ENCODE assay signal across 23 cellular contexts in the genomic region with DNA sequence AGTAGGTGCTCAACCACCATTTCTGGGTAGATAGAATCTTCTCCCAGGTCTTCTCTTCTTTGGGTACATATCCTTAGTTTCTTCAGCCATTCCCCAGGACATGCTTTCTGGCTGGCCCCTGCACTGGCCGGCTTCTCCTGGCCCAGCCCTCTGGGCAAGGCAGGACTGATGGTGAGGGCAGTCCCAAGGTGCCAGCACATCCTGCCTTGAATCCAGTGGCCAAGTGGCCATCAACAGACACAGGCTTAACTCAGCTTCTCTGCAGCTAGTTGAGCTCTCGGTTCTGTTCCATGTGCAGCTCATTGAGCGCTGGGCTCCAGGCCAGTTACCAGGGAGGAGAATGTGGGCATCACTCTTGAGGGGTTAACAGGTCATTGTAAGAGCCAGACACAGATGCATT. TPM values are rescaled to one million over a fixed set of nuclear protein-coding genes. Genes with fewer than 3 reads are reported as not detected.
"Had no signal": no experiment of that assay in that cellular context is flagged by ENCODE, and none has a peak within 500 bp of the region (broad histone marks: within the 10 kb centered on the region; RNA-seq: fewer than 3 reads in every experiment).

No MANE protein-coding gene starts in this region.

- H3K9ac ChIP-seq: parathyroid adenoma had no signal

- H3K27me3 Mint-ChIP-seq: naive thymus-derived CD4-positive, alpha-beta T cell; type B pancreatic cell had no signal

- H3K9me3 Mint-ChIP-seq: type B pancreatic cell had no signal

- H3K27ac Mint-ChIP-seq: naive thymus-derived CD4-positive, alpha-beta T cell; type B pancreatic cell had no signal

- H2AFZ ChIP-seq: parathyroid adenoma had no signal

- H3K4me3 Mint-ChIP-seq: naive thymus-derived CD4-positive, alpha-beta T cell; neural crest cell; type B pancreatic cell had no signal

- H3K27me3 ChIP-seq: dorsolateral prefrontal cortex, gastrocnemius medialis, heart right ventricle, right lobe of liver, uterus had no signal

- H3K4me3 ChIP-seq: dorsolateral prefrontal cortex, gastrocnemius medialis, heart right ventricle, psoas muscle, right lobe of liver, uterus had no signal

- ATAC-seq: esophagus mucosa; gastrocnemius medialis; heart right ventricle; naive thymus-derived CD4-positive, alpha-beta T cell; psoas muscle; right lobe of liver had no signal

- DNase-seq: cortex of kidney; effector memory CD4-positive, alpha-beta T cell; gastrocnemius medialis; heart right ventricle; hypothalamus; kidney glomerular epithelial cell; naive thymus-derived CD4-positive, alpha-beta T cell; occipital lobe; psoas muscle; retina; stimulated activated CD4-positive, alpha-beta T cell treated with anti-CD3 and anti-CD28 coated beads, Interleukin-2, amount 100 ng/mL, for 24 hours; stimulated activated CD4-positive, alpha-beta T cell treated with anti-CD3 and anti-CD28 coated beads, Interleukin-4, amount 100 ng/mL, for 4 hours; stimulated activated naive CD4-positive, alpha-beta T cell treated with Interleukin-2 at 50 U/mL for 16 hours; uterus had no signal

- H3K36me3 Mint-ChIP-seq: naive thymus-derived CD4-positive, alpha-beta T cell; type B pancreatic cell had no signal

- H3K9me3 ChIP-seq: gastrocnemius medialis, psoas muscle, right lobe of liver, uterus had no signal

- H3K4me1 ChIP-seq: gastrocnemius medialis, heart right ventricle, parathyroid adenoma, psoas muscle, right lobe of liver, uterus had no signal

- H3K36me3 ChIP-seq: gastrocnemius medialis, heart right ventricle, right lobe of liver, uterus had no signal

- FAIRE-seq: endometrium, islet of Langerhans had no signal

- H3K27ac ChIP-seq: dorsolateral prefrontal cortex, gastrocnemius medialis, heart right ventricle, parathyroid adenoma, psoas muscle, right lobe of liver, uterus had no signal

RNA-seq across cellular contexts. Expression of a gene that starts 17.6 kb away (rescaled TPM):
- total RNA-seq: right lobe of liver had no signal
- polyA plus RNA-seq: mammary epithelial cell; naive thymus-derived CD4-positive, alpha-beta T cell had no signal
